In genomic region chr18:46646468-46646867, GRCh38 we compare ENCODE assay signal across 15 cellular contexts. TPM values are rescaled to one million over a fixed set of nuclear protein-coding genes. Genes with fewer than 3 reads are reported as not detected.
DNase-seq lines count a peak whose midpoint lies in the region; TF ChIP-seq lines count a peak whose summit lies in the region.
"Had no signal": no experiment of that assay in that cellular context is flagged by ENCODE, and none has a peak within 500 bp of the region (broad histone marks: within the 10 kb centered on the region; RNA-seq: fewer than 3 reads in every experiment).

No MANE protein-coding gene starts in this region.

- H2AFZ ChIP-seq in PC-9, result no peak overlapping the region

- H3K4me1 ChIP-seq in right atrium auricular region (no peaks in the 10 kb centered on the region), PC-9 (replicated peaks; ENCODE audit: insufficient read depth) (no peaks in the 10 kb centered on the region)
- H3K4me1 ChIP-seq: BLaER1, Caco-2 had no signal

- no peaks in the 10 kb centered on the region for H3K9me3 Mint-ChIP-seq in progenitor cell of endocrine pancreas (ENCODE audit: low read depth)
- H3K9me3 Mint-ChIP-seq: CD8-positive, alpha-beta memory T cell had no signal

- CTCF ChIA-PET in PC-9 (lab: Charles Lee), result no interaction called here

- no peaks in the 10 kb centered on the region for H3K79me2 ChIP-seq in PC-9 (ENCODE audit: low read depth)

- intact Hi-C loops in cardiac septum (cut with DNase I), result no loop called here
- intact Hi-C loops in PC-9 (cut with micrococcal nuclease; ENCODE audit: unreplicated experiment), result no loop called here

- BruUV-seq in PC-9 (replicated peaks; lab: Mats Ljungman, UMichigan), result no TSS peak

- POLR2A ChIA-PET in PC-9 (lab: Charles Lee; ENCODE audit: unreplicated experiment), result no interaction called here

- H3K27ac ChIP-seq in right atrium auricular region (no peak overlapping the region), PC-9 (no peak overlapping the region)
- H3K27ac ChIP-seq: BLaER1 had no signal

- TF ChIP-seq CTCF in right atrium auricular region (IDR thresholded peaks at IDR 0.05) (no peak), progenitor cell of endocrine pancreas (IDR thresholded peaks at IDR 0.05; ENCODE audit: unreplicated experiment) (no peak), PC-9 (conservative IDR thresholded peaks at IDR 0.05) (no peak)

- H3K9me2 ChIP-seq in PC-9 (ENCODE audit: insufficient read depth), result no peaks in the 10 kb centered on the region

- H3K36me3 ChIP-seq in right atrium auricular region, result no peaks in the 10 kb centered on the region
- H3K36me3 ChIP-seq in PC-9 (ENCODE audit: low read depth), result no peaks in the 10 kb centered on the region
- H3K36me3 ChIP-seq: BLaER1 had no signal

- peak overlapping the region; percentile 61 for H3K27ac Mint-ChIP-seq in progenitor cell of endocrine pancreas
- H3K27ac Mint-ChIP-seq: CD8-positive, alpha-beta memory T cell had no signal

- H3K4me3 ChIP-seq in right atrium auricular region, result no peak overlapping the region
- no peak overlapping the region for H3K4me3 ChIP-seq in PC-9
- H3K4me3 ChIP-seq: BLaER1 had no signal

- H3K9me3 ChIP-seq in right atrium auricular region (no peaks in the 10 kb centered on the region), PC-9 (ENCODE audit: insufficient read depth, low read depth) (no peaks in the 10 kb centered on the region)
- H3K9me3 ChIP-seq: BLaER1, Caco-2 had no signal

- no peaks in the 10 kb centered on the region for H3K36me3 Mint-ChIP-seq in progenitor cell of endocrine pancreas (ENCODE audit: insufficient read depth)
- H3K36me3 Mint-ChIP-seq: CD8-positive, alpha-beta memory T cell had no signal

- H3K27me3 Mint-ChIP-seq in progenitor cell of endocrine pancreas, result peaks cover 18% of the 10 kb centered on the region

- no peaks in the 10 kb centered on the region for H3K27me3 ChIP-seq in right atrium auricular region
- H3K27me3 ChIP-seq in PC-9 (ENCODE audit: insufficient read depth, low read depth), result peaks cover 57% of the 10 kb centered on the region
- H3K27me3 ChIP-seq: BLaER1 had no signal

- no peaks in the 10 kb centered on the region for H4K20me1 ChIP-seq in PC-9 (ENCODE audit: insufficient read depth)
- H4K20me1 ChIP-seq: BLaER1 had no signal

- DNase-seq in cardiac septum (ENCODE audit: low spot score), result peak; percentile 43
- DNase-seq in right atrium auricular region (ENCODE audit: low spot score), result no peak
- DNase-seq in mesenteric fat pad (ENCODE audit: low spot score), result peak; percentile 28
- no peak for DNase-seq in progenitor cell of endocrine pancreas (ENCODE audit: low spot score, unreplicated experiment)
- no peak for DNase-seq in PC-9
- no peak for DNase-seq in mucosa of gallbladder (ENCODE audit: low spot score)
- no peak for DNase-seq in hippocampal formation (lab: John Stamatoyannopoulos, UW)
- DNase-seq: 8988T; AML-193; Caco-2; CD8-positive, alpha-beta memory T cell; GF-D8; H7 had no signal

- H3K4me1 Mint-ChIP-seq in progenitor cell of endocrine pancreas (ENCODE audit: low read depth), result no peaks in the 10 kb centered on the region
- H3K4me1 Mint-ChIP-seq: CD8-positive, alpha-beta memory T cell had no signal

- no peak overlapping the region for H3K4me2 ChIP-seq in PC-9
- H3K4me2 ChIP-seq: BLaER1 had no signal

- H3K4me3 Mint-ChIP-seq in progenitor cell of endocrine pancreas (ENCODE audit: low read depth), result no peak overlapping the region
- H3K4me3 Mint-ChIP-seq: CD8-positive, alpha-beta memory T cell had no signal

- H3F3A ChIP-seq in PC-9 (ENCODE audit: insufficient read depth, low read depth), result no peaks in the 10 kb centered on the region

RNA-seq across cellular contexts. Expression of gene LOXHD1, which starts 10.6 kb away (rescaled TPM):
- total RNA-seq in cardiac septum (0.48 TPM), right atrium auricular region (under 1 TPM in 1 of 2 donors, not detected in 1; 0.11 TPM), mesenteric fat pad (2.3 TPM), progenitor cell of endocrine pancreas (0.33 and 0.36 TPM in 2 replicates), PC-9 (2021) (not detected in 2 replicates), mucosa of gallbladder (0.12 TPM)
- total RNA-seq: Caco-2; CD8-positive, alpha-beta memory T cell; HT-29 had no signal

Comparison
In these comparisons a context has a peak if more than half of its experiments do, and no peak if none do; other contexts are left out.
1. DNase-seq: peak in cardiac septum (single experiment) and mesenteric fat pad (single experiment); none in right atrium auricular region (single experiment), progenitor cell of endocrine pancreas (single experiment), PC-9 (0 of 2), mucosa of gallbladder (single experiment) and hippocampal formation (0 of 2).